1 cellular context compared by ENCODE assay signal in genomic region chr22:24008381-24009226, GRCh38.
TF ChIP-seq lines count a peak whose summit lies in the region.

No MANE protein-coding gene starts in this region.

TF ChIP-seq in HepG2, 621 proteins besides CTCF, POLR2A, EP300 and RAD21 (continued from another document and continues in another):
- TF ChIP-seq ZNF275 (CRISPR knock-in tag; IDR thresholded peaks at IDR 0.05; ENCODE audit: borderline replicate concordance) = no peak
- peak; percentile 55; the same call in 1 of the 2 replicates for TF ChIP-seq TGIF2 (CRISPR knock-in tag; IDR thresholded peaks at IDR 0.05)
- TF ChIP-seq ZNF414 (CRISPR knock-in tag; IDR thresholded peaks at IDR 0.05) = 0 out of 2 replicates have a peak, but pooled peaks have one; percentile 78
- no peak for TF ChIP-seq ARID3A (IDR thresholded peaks at IDR 0.05; ENCODE audit: low read depth, low read length)
- TF ChIP-seq ZSCAN12 (CRISPR knock-in tag; IDR thresholded peaks at IDR 0.05) = no peak
- peak; percentile 99 for TF ChIP-seq SSRP1 (CRISPR knock-in tag; IDR thresholded peaks at IDR 0.05)
- peak; percentile 66; the same call in 1 of the 2 replicates for TF ChIP-seq AHDC1 (CRISPR knock-in tag; IDR thresholded peaks at IDR 0.05; ENCODE audit: borderline replicate concordance)
- TF ChIP-seq ZNF737 (CRISPR knock-in tag; IDR thresholded peaks at IDR 0.05; ENCODE audit: borderline replicate concordance) = no peak
- TF ChIP-seq THAP11 (CRISPR knock-in tag; IDR thresholded peaks at IDR 0.05) = 0 out of 2 replicates have a peak, but pooled peaks have one; percentile 5
- TF ChIP-seq DMAP1 (CRISPR knock-in tag; IDR thresholded peaks at IDR 0.05) = peak; percentile 62; the same call in 1 of the 2 replicates
- TF ChIP-seq NR2F1 (CRISPR knock-in tag; IDR thresholded peaks at IDR 0.05) = 0 out of 4 replicates have a peak, but pooled peaks of 1 of the 2 experiments have one; percentile 6
- TF ChIP-seq FOXC1 (CRISPR knock-in tag; IDR thresholded peaks at IDR 0.05; ENCODE audit: borderline replicate concordance) = no peak
- 0 out of 2 replicates have a peak, but pooled peaks have one; percentile 21 for TF ChIP-seq SNAI1 (CRISPR knock-in tag; IDR thresholded peaks at IDR 0.05; ENCODE audit: borderline replicate concordance)
- TF ChIP-seq SOX13 (IDR thresholded peaks at IDR 0.05) = no peak
- TF ChIP-seq SOX13 (CRISPR knock-in tag; conservative IDR thresholded peaks at IDR 0.05 in 1 of 2, IDR thresholded peaks at IDR 0.05 in 1 of 2) = peak in 1 of 2 experiments; percentile 76; a peak in 2 of 4 replicates
- TF ChIP-seq ZNF646 (CRISPR knock-in tag; IDR thresholded peaks at IDR 0.05) = no peak
- TF ChIP-seq ZNF276 (CRISPR knock-in tag; IDR thresholded peaks at IDR 0.05; ENCODE audit: low read depth) = no peak
- peak; percentile 60; the same call in 1 of the 2 replicates for TF ChIP-seq KAT8 (CRISPR knock-in tag; IDR thresholded peaks at IDR 0.05)
- peak; percentile 29; the same call in 1 of the 2 replicates for TF ChIP-seq ZNF710 (CRISPR knock-in tag; IDR thresholded peaks at IDR 0.05; ENCODE audit: borderline replicate concordance)
- TF ChIP-seq POLR2G (IDR thresholded peaks at IDR 0.05; ENCODE audit: low read depth, low read length) = peak; percentile 32; the same call in 1 of the 2 replicates
- TF ChIP-seq ISL2 (CRISPR knock-in tag; IDR thresholded peaks at IDR 0.05) = no peak
- TF ChIP-seq BORCS8-MEF2B (CRISPR knock-in tag; IDR thresholded peaks at IDR 0.05) = peak; percentile 5; the same call in 1 of the 2 replicates
- TF ChIP-seq THAP8 (CRISPR knock-in tag; IDR thresholded peaks at IDR 0.05; ENCODE audit: borderline replicate concordance) = no peak
- 0 out of 2 replicates have a peak, but pooled peaks have one; percentile 62 for TF ChIP-seq HBP1 (CRISPR knock-in tag; IDR thresholded peaks at IDR 0.05; ENCODE audit: low read depth)
- TF ChIP-seq CAMTA2 (CRISPR knock-in tag; IDR thresholded peaks at IDR 0.05; ENCODE audit: borderline replicate concordance) = no peak
- 0 out of 4 replicates have a peak, but pooled peaks have one; percentile 26 to 29 for TF ChIP-seq MAFK (conservative IDR thresholded peaks at IDR 0.05 in 1 of 2, IDR thresholded peaks at IDR 0.05 in 1 of 2; ENCODE audit: low read length in 2 of 2)
